ENCODE assay signal across 1 cellular context in the genomic region with DNA sequence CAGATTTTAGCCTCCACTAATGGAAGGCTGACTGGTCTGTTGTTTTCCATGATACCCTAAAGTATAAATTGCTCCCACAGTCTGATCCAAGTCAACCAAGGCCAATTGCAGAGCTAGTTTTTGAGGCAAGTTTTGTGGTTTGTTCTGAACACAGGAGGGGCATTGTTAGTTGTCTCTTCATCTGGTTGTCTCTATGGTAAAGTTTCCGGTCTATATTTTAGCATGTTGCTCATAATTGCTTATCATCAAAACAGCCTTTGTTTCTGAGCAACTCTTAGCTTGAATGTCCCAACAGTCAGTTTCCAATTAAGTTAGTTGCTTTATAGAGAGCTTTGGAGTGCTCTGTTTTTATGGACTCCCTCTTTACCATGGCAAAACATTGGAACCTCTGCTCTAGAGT.
TF ChIP-seq lines count a peak whose summit lies in the region.

No MANE protein-coding gene starts in this region.

TF ChIP-seq in GM23338, 12 proteins besides CTCF, POLR2A, EP300 and RAD21 (continued from another document):
- TF ChIP-seq, protein P1, sequence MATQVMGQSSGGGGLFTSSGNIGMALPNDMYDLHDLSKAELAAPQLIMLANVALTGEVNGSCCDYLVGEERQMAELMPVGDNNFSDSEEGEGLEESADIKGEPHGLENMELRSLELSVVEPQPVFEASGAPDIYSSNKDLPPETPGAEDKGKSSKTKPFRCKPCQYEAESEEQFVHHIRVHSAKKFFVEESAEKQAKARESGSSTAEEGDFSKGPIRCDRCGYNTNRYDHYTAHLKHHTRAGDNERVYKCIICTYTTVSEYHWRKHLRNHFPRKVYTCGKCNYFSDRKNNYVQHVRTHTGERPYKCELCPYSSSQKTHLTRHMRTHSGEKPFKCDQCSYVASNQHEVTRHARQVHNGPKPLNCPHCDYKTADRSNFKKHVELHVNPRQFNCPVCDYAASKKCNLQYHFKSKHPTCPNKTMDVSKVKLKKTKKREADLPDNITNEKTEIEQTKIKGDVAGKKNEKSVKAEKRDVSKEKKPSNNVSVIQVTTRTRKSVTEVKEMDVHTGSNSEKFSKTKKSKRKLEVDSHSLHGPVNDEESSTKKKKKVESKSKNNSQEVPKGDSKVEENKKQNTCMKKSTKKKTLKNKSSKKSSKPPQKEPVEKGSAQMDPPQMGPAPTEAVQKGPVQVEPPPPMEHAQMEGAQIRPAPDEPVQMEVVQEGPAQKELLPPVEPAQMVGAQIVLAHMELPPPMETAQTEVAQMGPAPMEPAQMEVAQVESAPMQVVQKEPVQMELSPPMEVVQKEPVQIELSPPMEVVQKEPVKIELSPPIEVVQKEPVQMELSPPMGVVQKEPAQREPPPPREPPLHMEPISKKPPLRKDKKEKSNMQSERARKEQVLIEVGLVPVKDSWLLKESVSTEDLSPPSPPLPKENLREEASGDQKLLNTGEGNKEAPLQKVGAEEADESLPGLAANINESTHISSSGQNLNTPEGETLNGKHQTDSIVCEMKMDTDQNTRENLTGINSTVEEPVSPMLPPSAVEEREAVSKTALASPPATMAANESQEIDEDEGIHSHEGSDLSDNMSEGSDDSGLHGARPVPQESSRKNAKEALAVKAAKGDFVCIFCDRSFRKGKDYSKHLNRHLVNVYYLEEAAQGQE (IDR thresholded peaks at IDR 0.05; ENCODE audit: unreplicated experiment), result no peak
- no peak for TF ChIP-seq ZNF114 (CRISPR knock-in tag; IDR thresholded peaks at IDR 0.05)
- TF ChIP-seq EZH2 (IDR thresholded peaks at IDR 0.05; ENCODE audit: low read depth, unreplicated experiment), result no peak
- no peak for TF ChIP-seq CREB1 (CRISPR knock-in tag; IDR thresholded peaks at IDR 0.05; ENCODE audit: low read depth)
TF ChIP-seq in GM23338: peak in this region for 0.
